Comparison of ENCODE assay signal across 16 cellular contexts in genomic region chr1:3334366-3334765, GRCh38.
A peak's percentile ranks its signal among the peaks of the same experiment; 100 is the strongest.
DNase-seq lines count a peak whose midpoint lies in the region; ATAC-seq and TF ChIP-seq lines count a peak whose summit lies in the region.
"Had no signal": no experiment of that assay in that cellular context is flagged by ENCODE, and none has a peak within 500 bp of the region (broad histone marks: within the 10 kb centered on the region; RNA-seq: fewer than 3 reads in every experiment).

No MANE protein-coding gene starts in this region.

- DNase-seq in heart left ventricle (no peak), Right ventricle myocardium inferior (ENCODE audit: missing footprints) (no peak), body of pancreas (no peak), progenitor cell of endocrine pancreas (ENCODE audit: low spot score, unreplicated experiment) (no peak), type B pancreatic cell (ENCODE audit: extremely low spot score, unreplicated experiment) (no peak), DMS153 treated with DMSO at 0.1 percent for 48 hours (lab: John Stamatoyannopoulos, UW; ENCODE audit: unreplicated experiment) (no peak)
- DNase-seq in activated T-helper 1 cell treated with anti-CD3 and anti-CD28 coated beads, Interleukin-12 subunit alpha, Interleukin-12 subunit beta, Interleukin-2, Interleukin-4 antibody, amounts not matched to agents 30 ng/mL and 10 ng/mL and 1 ng/mL, durations not matched to agents 14 hours and 24 hours and 36 hours (ENCODE audit: low spot score), result no peak
- DNase-seq: CD4-positive, CD25-positive, alpha-beta regulatory T cell; KBM-7; NCI-H1417; NCI-H2029 treated with DMSO at 0.1 percent for 48 hours; NCI-H524; SJCRH30 had no signal

- no peaks in the 10 kb centered on the region for H3K36me3 ChIP-seq in heart left ventricle
- no peaks in the 10 kb centered on the region for H3K36me3 ChIP-seq in body of pancreas (replicated peaks in 1 of 2; ENCODE audit: insufficient read depth in 1 of 2, low read depth in 2 of 2)
- H3K36me3 ChIP-seq: SJCRH30 had no signal

- H3K27me3 Mint-ChIP-seq in progenitor cell of endocrine pancreas (no peaks in the 10 kb centered on the region), type B pancreatic cell (no peaks in the 10 kb centered on the region)
- H3K27me3 Mint-ChIP-seq in activated T-helper 1 cell treated with anti-CD3 and anti-CD28 coated beads, Interleukin-12 subunit alpha, Interleukin-12 subunit beta, Interleukin-2, Interleukin-4 antibody, amounts not matched to agents 30 ng/mL and 10 ng/mL and 1 ng/mL, durations not matched to agents 14 hours and 24 hours and 36 hours (ENCODE audit: insufficient read depth), result no peaks in the 10 kb centered on the region
- H3K27me3 Mint-ChIP-seq: CD4-positive, CD25-positive, alpha-beta regulatory T cell had no signal

- H3K9me3 Mint-ChIP-seq in progenitor cell of endocrine pancreas (ENCODE audit: low read depth) (no peaks in the 10 kb centered on the region), type B pancreatic cell (no peaks in the 10 kb centered on the region)
- H3K9me3 Mint-ChIP-seq in activated T-helper 1 cell treated with anti-CD3 and anti-CD28 coated beads, Interleukin-12 subunit alpha, Interleukin-12 subunit beta, Interleukin-2, Interleukin-4 antibody, amounts not matched to agents 30 ng/mL and 10 ng/mL and 1 ng/mL, durations not matched to agents 14 hours and 24 hours and 36 hours, result no peaks in the 10 kb centered on the region
- H3K9me3 Mint-ChIP-seq: GM23338 had no signal

- H3K4me1 ChIP-seq in heart left ventricle (peaks cover 0 to 75% (median 19%) of the 10 kb centered on the region in 12 donors), body of pancreas (peaks cover 68% of the 10 kb centered on the region)
- H3K4me1 ChIP-seq: SJCRH30 had no signal

- intact Hi-C loops in heart left ventricle (cut with DNase I), result loop anchor here in 1 of 10 donors (1.0 kb wide), 1 partner anchor 14 kb away; no protein-coding TSS in a partner anchor
- intact Hi-C loops in Right ventricle myocardium inferior (cut with DNase I), result no loop called here
- intact Hi-C loops in body of pancreas (cut with DNase I), result no loop called here
- intact Hi-C loops in activated T-helper 1 cell treated with anti-CD3 and anti-CD28 coated beads, Interleukin-12 subunit alpha, Interleukin-12 subunit beta, Interleukin-2, Interleukin-4 antibody, amounts not matched to agents 30 ng/mL and 10 ng/mL and 1 ng/mL, durations not matched to agents 14 hours and 24 hours and 36 hours (cut with micrococcal nuclease), result no loop called here

- H3K36me3 Mint-ChIP-seq in progenitor cell of endocrine pancreas (ENCODE audit: insufficient read depth), result peaks cover 2% of the 10 kb centered on the region
- no peaks in the 10 kb centered on the region for H3K36me3 Mint-ChIP-seq in type B pancreatic cell
- H3K36me3 Mint-ChIP-seq in activated T-helper 1 cell treated with anti-CD3 and anti-CD28 coated beads, Interleukin-12 subunit alpha, Interleukin-12 subunit beta, Interleukin-2, Interleukin-4 antibody, amounts not matched to agents 30 ng/mL and 10 ng/mL and 1 ng/mL, durations not matched to agents 14 hours and 24 hours and 36 hours (ENCODE audit: low read depth), result no peaks in the 10 kb centered on the region
- H3K36me3 Mint-ChIP-seq: CD4-positive, CD25-positive, alpha-beta regulatory T cell had no signal

- ATAC-seq in heart left ventricle, result no peak
- no peak for ATAC-seq in Right ventricle myocardium inferior
- no peak for ATAC-seq in body of pancreas
- ATAC-seq in GM19351 (IDR thresholded peaks at IDR 0.05; ENCODE audit: unreplicated experiment), result no peak
- ATAC-seq: GM23338 had no signal

- H3K4me1 Mint-ChIP-seq in progenitor cell of endocrine pancreas (ENCODE audit: low read depth) (peaks cover 32% of the 10 kb centered on the region), type B pancreatic cell (ENCODE audit: unreplicated experiment) (peaks cover 17% of the 10 kb centered on the region)
- no peaks in the 10 kb centered on the region for H3K4me1 Mint-ChIP-seq in activated T-helper 1 cell treated with anti-CD3 and anti-CD28 coated beads, Interleukin-12 subunit alpha, Interleukin-12 subunit beta, Interleukin-2, Interleukin-4 antibody, amounts not matched to agents 30 ng/mL and 10 ng/mL and 1 ng/mL, durations not matched to agents 14 hours and 24 hours and 36 hours (ENCODE audit: low read depth)

- H3K9me3 ChIP-seq in heart left ventricle (no peaks in the 10 kb centered on the region), body of pancreas (no peaks in the 10 kb centered on the region)
- H3K9me3 ChIP-seq: SJCRH30 had no signal

- TF ChIP-seq POLR2A in heart left ventricle (IDR thresholded peaks at IDR 0.05), result no peak
- TF ChIP-seq POLR2A in body of pancreas (IDR thresholded peaks at IDR 0.05), result no peak

- H3K4me3 Mint-ChIP-seq in progenitor cell of endocrine pancreas (ENCODE audit: low read depth), result peak overlapping the region; percentile 33
- no peak overlapping the region for H3K4me3 Mint-ChIP-seq in type B pancreatic cell
- no peak overlapping the region for H3K4me3 Mint-ChIP-seq in activated T-helper 1 cell treated with anti-CD3 and anti-CD28 coated beads, Interleukin-12 subunit alpha, Interleukin-12 subunit beta, Interleukin-2, Interleukin-4 antibody, amounts not matched to agents 30 ng/mL and 10 ng/mL and 1 ng/mL, durations not matched to agents 14 hours and 24 hours and 36 hours
- H3K4me3 Mint-ChIP-seq: CD4-positive, CD25-positive, alpha-beta regulatory T cell; GM23338 had no signal

- no peak overlapping the region for H3K4me3 ChIP-seq in heart left ventricle
- H3K4me3 ChIP-seq in body of pancreas, result no peak overlapping the region
- H3K4me3 ChIP-seq: GM23338, SJCRH30 had no signal

- TF ChIP-seq CTCF in heart left ventricle (IDR thresholded peaks at IDR 0.05) (no peak), body of pancreas (IDR thresholded peaks at IDR 0.05) (no peak), progenitor cell of endocrine pancreas (IDR thresholded peaks at IDR 0.05; ENCODE audit: unreplicated experiment) (no peak), type B pancreatic cell (conservative IDR thresholded peaks at IDR 0.05) (no peak)

- peak overlapping the region; percentile 69 for H3K27ac Mint-ChIP-seq in progenitor cell of endocrine pancreas
- peak overlapping the region; percentile 29 for H3K27ac Mint-ChIP-seq in type B pancreatic cell
- no peak overlapping the region for H3K27ac Mint-ChIP-seq in activated T-helper 1 cell treated with anti-CD3 and anti-CD28 coated beads, Interleukin-12 subunit alpha, Interleukin-12 subunit beta, Interleukin-2, Interleukin-4 antibody, amounts not matched to agents 30 ng/mL and 10 ng/mL and 1 ng/mL, durations not matched to agents 14 hours and 24 hours and 36 hours
- H3K27ac Mint-ChIP-seq: CD4-positive, CD25-positive, alpha-beta regulatory T cell; GM23338 had no signal

- H3K27ac ChIP-seq in heart left ventricle, result peak overlapping the region in 11 of 12 donors; percentile 28 to 80 (median 62)
- peak overlapping the region; percentile 53 to 71 (median 64) for H3K27ac ChIP-seq in body of pancreas
- H3K27ac ChIP-seq: HL-60, SJCRH30 had no signal

- 47 to 71% (median 67%) methylated on average over 4 to 7 of the region's 7 CpGs for WGBS in heart left ventricle, 4 donors
- 57 to 66% methylated on average over 4 to 7 of the region's 7 CpGs for WGBS in body of pancreas, 2 donors

- peaks cover 0 to 7% (median 0%) of the 10 kb centered on the region in 9 donors for H3K27me3 ChIP-seq in heart left ventricle
- no peaks in the 10 kb centered on the region for H3K27me3 ChIP-seq in body of pancreas
- H3K27me3 ChIP-seq: SJCRH30 had no signal
